In the genomic region with DNA sequence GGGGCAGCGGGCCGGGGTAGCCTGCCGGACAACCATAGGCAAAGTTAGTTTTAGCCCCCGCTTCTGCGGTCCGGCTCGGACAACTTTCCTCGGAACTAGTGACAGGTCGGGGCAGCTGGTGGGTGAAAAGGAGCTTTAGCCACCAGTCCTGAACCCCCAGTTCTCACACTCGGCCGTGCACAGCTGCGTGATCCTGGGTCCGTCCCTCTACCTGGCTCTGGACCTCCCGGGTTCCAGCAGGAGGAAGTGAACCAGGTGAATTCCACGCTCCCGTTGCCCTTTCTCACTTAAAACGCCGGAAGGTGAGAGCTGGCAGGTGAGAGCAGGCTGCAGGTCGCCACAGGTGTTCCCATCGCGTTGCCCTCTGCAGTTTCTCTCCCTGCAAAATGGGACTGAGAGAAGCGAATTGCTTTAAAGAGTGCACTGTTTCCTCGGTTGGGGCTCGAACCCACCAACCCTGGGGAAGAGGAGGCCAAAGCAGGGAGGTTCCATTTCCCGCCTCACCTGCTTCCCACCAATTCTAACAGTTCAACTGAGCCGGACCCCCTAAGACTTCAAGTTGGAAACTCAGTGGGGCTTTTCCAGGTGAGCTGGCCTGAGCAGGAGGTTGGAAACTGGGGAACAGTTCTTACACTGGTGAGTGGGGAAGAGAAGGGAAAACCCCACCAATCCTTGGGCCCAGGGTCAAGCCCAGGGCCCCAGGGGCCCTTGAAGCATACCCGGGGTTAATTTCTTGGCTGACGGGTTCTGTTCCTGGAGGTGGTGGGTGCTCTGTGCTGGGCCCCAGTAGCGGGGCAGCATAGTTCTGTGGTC, we compare ENCODE assay signal across 8 cellular contexts. TPM values are rescaled to one million over a fixed set of nuclear protein-coding genes. Genes with fewer than 3 reads are reported as not detected.
DNase-seq lines count a peak whose midpoint lies in the region; ATAC-seq, FAIRE-seq and TF ChIP-seq lines count a peak whose summit lies in the region.

No MANE protein-coding gene starts in this region.

- H4K8ac ChIP-seq in mesenchymal stem cell (ENCODE audit: low read length), result no peak overlapping the region

- ATAC-seq in GM18520 (IDR thresholded peaks at IDR 0.05; ENCODE audit: unreplicated experiment) (no peak), GM18861 (IDR thresholded peaks at IDR 0.05; ENCODE audit: unreplicated experiment) (no peak)

- peak overlapping the region; percentile 21 for H2BK120ac ChIP-seq in mesenchymal stem cell (ENCODE audit: low read depth, low read length)

- peak overlapping the region; percentile 82 for H2AFZ ChIP-seq in astrocyte (ENCODE audit: low read depth, low read length)
- no peak overlapping the region for H2AFZ ChIP-seq in mesenchymal stem cell (ENCODE audit: low read depth, low read length)

- peak overlapping the region; percentile 47 to 65 for H3K4ac ChIP-seq in mesenchymal stem cell (ENCODE audit: low read depth in 1 of 2, low read length in 2 of 2)

- H3K18ac ChIP-seq in mesenchymal stem cell (ENCODE audit: low read depth in 1 of 2, low read length in 2 of 2), result peak overlapping the region; percentile 85 to 87

- peak overlapping the region; percentile 71 for H2BK15ac ChIP-seq in mesenchymal stem cell (ENCODE audit: low read depth, poor library complexity, severe bottlenecking)

- H3K4me1 ChIP-seq in astrocyte (ENCODE audit: insufficient read depth, low read length) (peaks cover 57% of the 10 kb centered on the region), mesenchymal stem cell (ENCODE audit: control insufficient read depth, insufficient read depth, low read depth, low read length) (peaks cover 66% of the 10 kb centered on the region)

- no peaks in the 10 kb centered on the region for H3K27me3 ChIP-seq in AG04450 (ENCODE audit: control insufficient read depth, insufficient read depth, low read length)
- no peaks in the 10 kb centered on the region for H3K27me3 ChIP-seq in astrocyte (ENCODE audit: insufficient read depth, low read length)
- H3K27me3 ChIP-seq in mesenchymal stem cell (ENCODE audit: control insufficient read depth in 1 of 2, insufficient read depth in 1 of 2, low read length in 2 of 2), result no peaks in the 10 kb centered on the region

- peak overlapping the region; percentile 80 for H3K4me3 Mint-ChIP-seq in astrocyte (ENCODE audit: unreplicated experiment)

- H3K36me3 ChIP-seq in astrocyte (ENCODE audit: insufficient read depth, low read length) (no peaks in the 10 kb centered on the region), mesenchymal stem cell (ENCODE audit: control insufficient read depth in 1 of 2, insufficient read depth in 2 of 2, low read depth in 1 of 2, low read length in 2 of 2) (peaks cover 0 to 11% of the 10 kb centered on the region in 2 experiments)

- peak overlapping the region; percentile 18 for H3K27ac Mint-ChIP-seq in astrocyte (ENCODE audit: unreplicated experiment)

- no peaks in the 10 kb centered on the region for H3K79me1 ChIP-seq in mesenchymal stem cell (replicated peaks; ENCODE audit: low read length, poor library complexity, severe bottlenecking)

- peak overlapping the region; percentile 58 for H4K91ac ChIP-seq in mesenchymal stem cell (ENCODE audit: low read length)

- H3K4me1 Mint-ChIP-seq in astrocyte (ENCODE audit: low read depth, unreplicated experiment), result peaks cover 66% of the 10 kb centered on the region

- POLR2A ChIA-PET in AG04450 (lab: Yijun Ruan, JAX), result interaction anchor here (0.5 to 2.3 kb wide), 10 partner anchors 8 to 51 kb away, joined by 3 to 10 read pairs (median 5); no protein-coding TSS in a partner anchor

- no peaks in the 10 kb centered on the region for H3K27me3 Mint-ChIP-seq in astrocyte (ENCODE audit: low read depth, unreplicated experiment)

- H3K14ac ChIP-seq in mesenchymal stem cell (ENCODE audit: low read length in 2 of 2), result peak overlapping the region in 1 of 2 experiments; percentile 85

- no peaks in the 10 kb centered on the region for H4K20me1 ChIP-seq in astrocyte (ENCODE audit: insufficient read depth, low read length)

- H3K36me3 Mint-ChIP-seq in astrocyte (ENCODE audit: low read depth, unreplicated experiment), result peaks cover 7% of the 10 kb centered on the region

- H2AK5ac ChIP-seq in mesenchymal stem cell (ENCODE audit: low read length, severe bottlenecking), result peak overlapping the region; percentile 30

- CTCF ChIA-PET in AG04450 (lab: Charles Lee), result interaction anchor here (1.0 to 1.7 kb wide), 4 partner anchors 41 to 63 kb away, joined by 3 to 11 read pairs (median 6); no protein-coding TSS in a partner anchor

- H3K9me3 ChIP-seq in AG04450 (ENCODE audit: control insufficient read depth, insufficient read depth, low read length), result no peaks in the 10 kb centered on the region
- H3K9me3 ChIP-seq in astrocyte (ENCODE audit: insufficient read depth, low read depth, low read length), result no peaks in the 10 kb centered on the region
- no peaks in the 10 kb centered on the region for H3K9me3 ChIP-seq in mesenchymal stem cell (ENCODE audit: control insufficient read depth, low read length)

- 27% methylated on average over 26 of the region's 29 CpGs for WGBS in mesenchymal stem cell

- TF ChIP-seq CTCF in AG04450 (IDR thresholded peaks at IDR 0.05; ENCODE audit: low read depth, low read length) (no peak), HFF-Myc (IDR thresholded peaks at IDR 0.05; ENCODE audit: low read depth, low read length, missing control alignments) (no peak), astrocyte (IDR thresholded peaks at IDR 0.05; ENCODE audit: insufficient read depth, low read depth, low read length) (no peak)

- DNase-seq in AG04450 (ENCODE audit: low read depth, low spot score), result no peak
- DNase-seq in HFF-Myc (ENCODE audit: extremely low read depth, low read depth), result no peak
- no peak for DNase-seq in astrocyte (ENCODE audit: low read depth)
- DNase-seq in mesenchymal stem cell, result no peak
- DNase-seq in occipital lobe (lab: John Stamatoyannopoulos, UW), result no peak
- DNase-seq in NCI-H446 (lab: John Stamatoyannopoulos, UW), result no peak

- no peaks in the 10 kb centered on the region for H3K9me3 Mint-ChIP-seq in astrocyte (ENCODE audit: unreplicated experiment)

- H3K4me2 ChIP-seq in astrocyte (ENCODE audit: low read length), result peak overlapping the region; percentile 90
- H3K4me2 ChIP-seq in mesenchymal stem cell (ENCODE audit: low read length, poor library complexity, severe bottlenecking), result peak overlapping the region; percentile 88

- peak overlapping the region in 1 of 2 experiments; percentile 74 for H2BK12ac ChIP-seq in mesenchymal stem cell (ENCODE audit: low read length in 2 of 2)

- no peaks in the 10 kb centered on the region for H3K79me2 ChIP-seq in astrocyte (ENCODE audit: insufficient read depth, low read length)

- peak overlapping the region; percentile 74 for H3K9ac ChIP-seq in astrocyte (ENCODE audit: low read length)
- H3K9ac ChIP-seq in mesenchymal stem cell (ENCODE audit: low read length), result peak overlapping the region; percentile 79

- peak overlapping the region; percentile 47 for H2BK5ac ChIP-seq in mesenchymal stem cell (ENCODE audit: low read depth, low read length, poor library complexity, severe bottlenecking)

- FAIRE-seq in astrocyte (lab: Jason Lieb, UNC), result no peak

- H3K4me3 ChIP-seq in AG04450 (ENCODE audit: low read depth, low read length), result peak overlapping the region; percentile 83
- peak overlapping the region; percentile 37 for H3K4me3 ChIP-seq in HFF-Myc (replicated peaks; ENCODE audit: low read depth, low read length)
- peak overlapping the region; percentile 53 for H3K4me3 ChIP-seq in astrocyte (ENCODE audit: insufficient read depth, low read depth, low read length)
- H3K4me3 ChIP-seq in mesenchymal stem cell (ENCODE audit: insufficient read depth in 1 of 2, low read depth in 1 of 2, low read length in 2 of 2), result peak overlapping the region; percentile 78 to 80

- H3K27ac ChIP-seq in AG04450 (ENCODE audit: low read depth, low read length) (peak overlapping the region; percentile 2), astrocyte (ENCODE audit: low read depth, low read length) (no peak overlapping the region), mesenchymal stem cell (ENCODE audit: low read length, poor library complexity, severe bottlenecking) (peak overlapping the region; percentile 13)

- H3K23ac ChIP-seq in mesenchymal stem cell (ENCODE audit: low read length in 2 of 2), result peak overlapping the region in 1 of 2 experiments; percentile 77

RNA-seq across cellular contexts. Expression of a gene that starts 0.5 kb away (rescaled TPM):
- polyA plus RNA-seq in AG04450 (2011; rRNA removed), result 49.3 and 62.0 TPM in 2 replicates
- 41.5 and 59.4 TPM in 2 replicates for polyA minus RNA-seq in AG04450 (2011; rRNA and poly(A)+ RNA removed)
- total RNA-seq in astrocyte (74.5 and 90.6 TPM in 2 replicates), occipital lobe (8.3 TPM)
- polyA plus RNA-seq in mesenchymal stem cell (2013, experiment 1 of 2), result 196 TPM
- polyA plus RNA-seq in mesenchymal stem cell (2013, experiment 2 of 2), result 194 TPM
